Comparison of ENCODE assay signal across 21 cellular contexts in genomic region chr6:52373294-52373693, GRCh38.
"Had no signal": no experiment of that assay in that cellular context is flagged by ENCODE, and none has a peak within 500 bp of the region (broad histone marks: within the 10 kb centered on the region; RNA-seq: fewer than 3 reads in every experiment).

No MANE protein-coding gene starts in this region.

- ATAC-seq: activated T-helper 17 cell treated with anti-CD3 and anti-CD28 coated beads, Interleukin-2, amount 50 U/mL, for 72 hours; body of pancreas; heart left ventricle; left colon; lower lobe of right lung had no signal

- H3K27ac ChIP-seq: body of pancreas, heart left ventricle, lower lobe of right lung, neutrophil, parathyroid adenoma, right atrium auricular region had no signal

- H3K4me3 ChIP-seq: body of pancreas, heart left ventricle, lower lobe of right lung, right atrium auricular region had no signal

- FAIRE-seq: frontal cortex had no signal

- H3K27me3 ChIP-seq: body of pancreas, heart left ventricle, neutrophil, right atrium auricular region had no signal

- H3K27ac Mint-ChIP-seq: activated naive CD4-positive, alpha-beta T cell treated with anti-CD3 and anti-CD28 coated beads for 36 hours; activated T-helper 17 cell treated with anti-CD3 and anti-CD28 coated beads, Interleukin-2, amount 50 U/mL, for 72 hours; endodermal cell; mesothelial cell of epicardium; type B pancreatic cell had no signal

- H3K4me1 ChIP-seq: body of pancreas, parathyroid adenoma had no signal

- H3K4me3 Mint-ChIP-seq: activated naive CD4-positive, alpha-beta T cell treated with anti-CD3 and anti-CD28 coated beads for 36 hours; activated T-helper 17 cell treated with anti-CD3 and anti-CD28 coated beads, Interleukin-2, amount 50 U/mL, for 72 hours; central memory CD8-positive, alpha-beta T cell; endodermal cell; mesothelial cell of epicardium; type B pancreatic cell had no signal

- H3K27me3 Mint-ChIP-seq: activated T-helper 17 cell treated with anti-CD3 and anti-CD28 coated beads, Interleukin-2, amount 50 U/mL, for 72 hours; central memory CD8-positive, alpha-beta T cell; type B pancreatic cell had no signal

- H3K36me3 ChIP-seq: lower lobe of right lung, right atrium auricular region had no signal

- H3K9ac ChIP-seq: parathyroid adenoma, SK-N-SH had no signal

- DNase-seq: activated CD4-positive, alpha-beta T cell treated with anti-CD3 and anti-CD28 coated beads for 1 hour; activated CD4-positive, alpha-beta T cell treated with anti-CD3 and anti-CD28 coated beads, Interleukin-2, amount 50 U/mL, for 4 hours; activated naive CD4-positive, alpha-beta T cell treated with anti-CD3 and anti-CD28 coated beads for 36 hours; amniotic stem cell; body of pancreas; endodermal cell; heart left ventricle; left colon; lower lobe of right lung; SK-N-SH; stimulated activated CD4-positive, alpha-beta T cell treated with anti-CD3 and anti-CD28 coated beads, Interleukin-4, amount 100 ng/mL, for 24 hours; stimulated activated naive CD4-positive, alpha-beta T cell; T-helper 1 cell had no signal

- H3K9me3 ChIP-seq: body of pancreas, lower lobe of right lung, neutrophil, right atrium auricular region, SK-N-SH had no signal

- H3K4me1 Mint-ChIP-seq: mesothelial cell of epicardium had no signal
